Comparison of ENCODE assay signal across 14 cellular contexts in the genomic region with DNA sequence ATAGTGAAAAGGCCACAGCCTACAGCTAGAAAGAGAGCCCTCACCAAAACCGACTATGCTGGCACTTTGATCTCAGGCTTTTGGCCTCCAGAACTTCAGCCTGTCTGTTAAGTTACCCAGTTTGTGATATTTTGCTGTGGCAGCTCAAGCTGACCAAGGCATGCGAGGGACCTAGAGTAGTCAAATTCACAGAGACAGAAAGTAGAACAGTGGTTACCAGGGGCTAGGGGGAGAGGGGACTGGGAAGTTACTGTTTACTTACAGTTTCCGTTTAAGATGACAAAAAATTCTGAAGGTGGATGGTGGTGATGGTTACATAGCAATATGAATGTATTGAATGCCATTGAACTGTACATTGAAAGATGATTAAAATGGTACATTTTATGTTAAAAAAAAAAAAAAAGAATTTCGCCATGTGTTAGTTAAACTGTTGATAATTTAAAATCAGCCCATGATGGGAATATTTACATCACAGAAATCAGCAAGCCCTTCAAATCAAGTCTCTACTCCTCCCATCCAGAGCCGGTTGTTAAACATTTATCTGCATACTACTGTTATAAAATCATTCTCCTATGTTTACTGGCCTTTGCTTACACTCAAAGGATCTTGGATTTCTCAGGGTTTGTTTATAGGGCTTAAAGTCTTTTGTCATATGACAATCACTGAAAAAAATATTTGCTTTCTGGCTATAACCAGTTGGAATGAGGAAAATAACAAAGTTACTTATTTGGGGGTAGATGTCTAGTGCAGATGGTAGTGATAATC. TPM values are rescaled to one million over a fixed set of nuclear protein-coding genes. Genes with fewer than 3 reads are reported as not detected.
A peak's percentile ranks its signal among the peaks of the same experiment; 100 is the strongest.
DNase-seq lines count a peak whose midpoint lies in the region; ATAC-seq and TF ChIP-seq lines count a peak whose summit lies in the region.
"Not testable (repeated sequence)": the region's sequence is repeated elsewhere in the genome, so short reads cannot be mapped to it uniquely, and the experiment has no call there.
"Had no signal": no experiment of that assay in that cellular context is flagged by ENCODE, and none has a peak within 500 bp of the region (broad histone marks: within the 10 kb centered on the region; RNA-seq: fewer than 3 reads in every experiment).

No MANE protein-coding gene starts in this region.

- peaks cover 12% of the 10 kb centered on the region for H3K4me1 ChIP-seq in mucosa of descending colon (ENCODE audit: low read depth)

- ATAC-seq in GM18868 (IDR thresholded peaks at IDR 0.05; ENCODE audit: unreplicated experiment): peak; percentile 55
- ATAC-seq in GM19467 (IDR thresholded peaks at IDR 0.05; ENCODE audit: unreplicated experiment): peak; percentile 77
- ATAC-seq in HG02642 (IDR thresholded peaks at IDR 0.05; ENCODE audit: poor library complexity, unreplicated experiment): peak; percentile 74
- ATAC-seq in HG03066 (IDR thresholded peaks at IDR 0.05; ENCODE audit: low read depth, unreplicated experiment): peak; percentile 87
- ATAC-seq in HG03521 (IDR thresholded peaks at IDR 0.05; ENCODE audit: unreplicated experiment): peak; percentile 73
- peak; percentile 49 to 58 for ATAC-seq in activated T-cell treated with anti-CD3 and anti-CD28 coated beads, Interleukin-2, amount 50 U/mL, for 72 hours (replicated peaks in 1 of 2)
- peak; percentile 96 for ATAC-seq in mucosa of descending colon

- H3K4me3 Mint-ChIP-seq in activated T-cell treated with anti-CD3 and anti-CD28 coated beads, Interleukin-2, amount 50 U/mL, for 72 hours: not testable (repeated sequence)

- H3K9me3 Mint-ChIP-seq in activated T-cell treated with anti-CD3 and anti-CD28 coated beads, Interleukin-2, amount 50 U/mL, for 72 hours: peaks cover 11 to 13% of the 10 kb centered on the region in 2 donors

- not testable (repeated sequence) for H3K4me1 Mint-ChIP-seq in activated T-cell treated with anti-CD3 and anti-CD28 coated beads, Interleukin-2, amount 50 U/mL, for 72 hours (ENCODE audit: low read depth)

- H3K27ac Mint-ChIP-seq in activated T-cell treated with anti-CD3 and anti-CD28 coated beads, Interleukin-2, amount 50 U/mL, for 72 hours: not testable (repeated sequence)

- H3K9me3 ChIP-seq in mucosa of descending colon: not testable (repeated sequence)

- H3K27me3 Mint-ChIP-seq in activated T-cell treated with anti-CD3 and anti-CD28 coated beads, Interleukin-2, amount 50 U/mL, for 72 hours (ENCODE audit: low read depth): not testable (repeated sequence)

- not testable (repeated sequence) for TF ChIP-seq CTCF in mucosa of descending colon (IDR thresholded peaks at IDR 0.05)

- intact Hi-C loops in mucosa of descending colon (cut with DNase I, micrococcal nuclease): not testable (repeated sequence)

- DNase-seq in activated T-cell treated with anti-CD3 and anti-CD28 coated beads, Interleukin-2, amount 50 U/mL, for 72 hours; mucosa of descending colon: not testable (repeated sequence)

- not testable (repeated sequence) for H3K36me3 Mint-ChIP-seq in activated T-cell treated with anti-CD3 and anti-CD28 coated beads, Interleukin-2, amount 50 U/mL, for 72 hours (ENCODE audit: insufficient read depth in 2 of 2)

- not testable (repeated sequence) for H3K36me3 ChIP-seq in mucosa of descending colon (ENCODE audit: low read depth)

- not testable (repeated sequence) for H3K4me3 ChIP-seq in mucosa of descending colon

RNA-seq across cellular contexts. Expression of a gene that starts 31.6 kb away (rescaled TPM):
- total RNA-seq in activated T-cell treated with anti-CD3 and anti-CD28 coated beads, Interleukin-2, amount 50 U/mL, for 72 hours: 1 to 10 TPM; 1.9 TPM
- 100 to 1,000 TPM in 2 of 3 donors, 10 to 100 TPM in 1; 98.2 to 276 (median 169) TPM for total RNA-seq in mucosa of descending colon
- total RNA-seq: ascending aorta, cardiac septum, endodermal cell, esophagus squamous epithelium, frontal cortex, myocyte, OCI-LY7 had no signal

RNA-seq across cellular contexts. Expression of a gene that starts 42.5 kb away (rescaled TPM):
- total RNA-seq in activated T-cell treated with anti-CD3 and anti-CD28 coated beads, Interleukin-2, amount 50 U/mL, for 72 hours: 10 to 100 TPM; 19.6 to 23.0 TPM
- total RNA-seq in mucosa of descending colon: 10 to 100 TPM; 45.4 to 62.9 (median 50.9) TPM

Comparison
In these comparisons a context has a peak if more than half of its experiments do, and no peak if none do; other contexts are left out.
1. RNA of a gene that starts 31.6 kb away (total RNA-seq): 98.2 to 276 TPM in mucosa of descending colon; 1.9 TPM in activated T-cell treated with anti-CD3 and anti-CD28 coated beads, Interleukin-2, amount 50 U/mL, for 72 hours; every median in the first group is over 10 times any median in the second.
2. Peak in every context shown above with its lines, with median percentiles within 50 percentile points of each other: ATAC-seq.